ENCODE assay signal across 1 cellular context in genomic region chr7:132307465-132307864, GRCh38.
TF ChIP-seq lines count a peak whose summit lies in the region.

No MANE protein-coding gene starts in this region.

TF ChIP-seq in GM23338, 12 proteins besides CTCF, POLR2A, EP300 and RAD21 (continued from another document):
- TF ChIP-seq ZNF462 (CRISPR knock-in tag; IDR thresholded peaks at IDR 0.05) (no peak), STAT1 (IDR thresholded peaks at IDR 0.05; ENCODE audit: unreplicated experiment) (no peak), ETS1 (IDR thresholded peaks at IDR 0.05) (no peak), CREB1 (CRISPR knock-in tag; IDR thresholded peaks at IDR 0.05; ENCODE audit: low read depth) (no peak), POLR2AphosphoS5 (IDR thresholded peaks at IDR 0.05; ENCODE audit: low read depth) (no peak), REST (IDR thresholded peaks at IDR 0.05; ENCODE audit: unreplicated experiment) (no peak), ZNF331 (CRISPR knock-in tag; IDR thresholded peaks at IDR 0.05; ENCODE audit: low read depth) (no peak)
TF ChIP-seq in GM23338: peak in this region for 0.
